In the genomic region with DNA sequence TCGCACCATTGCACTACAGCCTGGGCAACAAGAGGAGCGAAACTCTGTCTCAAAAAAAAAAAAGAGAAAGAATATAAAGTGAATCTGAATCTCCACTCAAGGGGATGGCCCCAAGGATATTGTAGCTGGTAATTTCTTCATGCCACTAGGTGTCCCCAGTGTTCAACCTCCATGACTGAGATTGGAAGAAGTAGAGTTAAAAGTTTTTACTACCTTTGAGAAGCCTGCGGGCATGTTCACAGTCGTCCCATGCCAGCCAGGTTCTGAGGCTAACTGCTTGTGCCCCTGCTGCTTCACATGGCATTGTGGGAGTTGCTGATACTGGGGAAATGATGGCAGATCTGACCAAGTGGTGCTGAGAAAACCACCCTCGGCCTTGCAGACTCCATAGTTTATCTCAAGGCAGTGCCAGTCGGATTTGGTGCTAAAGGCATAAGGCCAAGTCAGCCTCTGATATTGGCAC, we compare ENCODE assay signal across 8 cellular contexts. TPM values are rescaled to one million over a fixed set of nuclear protein-coding genes. Genes with fewer than 3 reads are reported as not detected.
A peak's percentile ranks its signal among the peaks of the same experiment; 100 is the strongest.
DNase-seq lines count a peak whose midpoint lies in the region; ATAC-seq and TF ChIP-seq lines count a peak whose summit lies in the region.

No MANE protein-coding gene starts in this region.

- H3K4me1 ChIP-seq in ovary (ENCODE audit: insufficient read depth) = no peaks in the 10 kb centered on the region
- no peaks in the 10 kb centered on the region for H3K4me1 ChIP-seq in CD8-positive, alpha-beta memory T cell (ENCODE audit: insufficient read depth, low read length)

- no peaks in the 10 kb centered on the region for H3K9me3 Mint-ChIP-seq in CD8-positive, alpha-beta memory T cell

- 36 to 39% (median 37%) methylated on average over 6 of the region's 6 CpGs for WGBS in ovary, 3 donors

- H3K36me3 ChIP-seq in ovary = no peaks in the 10 kb centered on the region
- H3K36me3 ChIP-seq in CD8-positive, alpha-beta memory T cell (ENCODE audit: insufficient read depth, low read length) = peaks cover 11% of the 10 kb centered on the region

- intact Hi-C loops in ovary (cut with DNase I) = loop anchor here in 1 of 4 donors (5.0 kb wide), 1 partner anchor 94 kb away; no protein-coding TSS in a partner anchor

- no peaks in the 10 kb centered on the region for H3K27me3 Mint-ChIP-seq in CD8-positive, alpha-beta memory T cell

- no peak overlapping the region for H3K4me3 ChIP-seq in fibroblast of the aortic adventitia (ENCODE audit: low read depth, low read length)
- no peak overlapping the region for H3K4me3 ChIP-seq in ovary
- no peak overlapping the region for H3K4me3 ChIP-seq in CD8-positive, alpha-beta memory T cell (ENCODE audit: low read length)

- no peaks in the 10 kb centered on the region for H3K4me1 Mint-ChIP-seq in CD8-positive, alpha-beta memory T cell

- POLR2A ChIA-PET in CD8-positive, alpha-beta memory T cell (lab: Charles Lee) = no interaction called here

- TF ChIP-seq CTCF in fibroblast of the aortic adventitia (IDR thresholded peaks at IDR 0.05; ENCODE audit: insufficient read depth, low read length) = peak; percentile 76
- peak; percentile 50 to 57 (median 56) for TF ChIP-seq CTCF in ovary (IDR thresholded peaks at IDR 0.05)

- H3K9me3 ChIP-seq in ovary = no peaks in the 10 kb centered on the region
- H3K9me3 ChIP-seq in CD8-positive, alpha-beta memory T cell (ENCODE audit: low read length) = no peaks in the 10 kb centered on the region

- H3K27ac Mint-ChIP-seq in CD8-positive, alpha-beta memory T cell = peak overlapping the region in 3 of 8 donors; percentile 19 to 29 (median 24)

- peaks cover 10 to 37% (median 12%) of the 10 kb centered on the region in 3 donors for H3K36me3 Mint-ChIP-seq in CD8-positive, alpha-beta memory T cell

- no peak for TF ChIP-seq POLR2A in ovary (IDR thresholded peaks at IDR 0.05)

- H3K4me3 Mint-ChIP-seq in CD8-positive, alpha-beta memory T cell = no peak overlapping the region

- no peaks in the 10 kb centered on the region for H3K27me3 ChIP-seq in ovary
- H3K27me3 ChIP-seq in CD8-positive, alpha-beta memory T cell (ENCODE audit: insufficient read depth, low read length, poor library complexity, severe bottlenecking) = no peaks in the 10 kb centered on the region

- peak; percentile 74 for DNase-seq in DMS 273 (lab: John Stamatoyannopoulos, UW; ENCODE audit: unreplicated experiment)
- no peak for DNase-seq in DMS 273 treated with DMSO at 0.1 percent for 48 hours (lab: John Stamatoyannopoulos, UW)
- peak; percentile 58 for DNase-seq in HuH-7 (ENCODE audit: low spot score)
- DNase-seq in T1000 (lab: John Stamatoyannopoulos, UW) = peak; percentile 24
- peak; percentile 70 for DNase-seq in fibroblast of the aortic adventitia (ENCODE audit: low read depth)
- DNase-seq in ovary = peak in 1 of 5 donors; percentile 54
- no peak for DNase-seq in CD8-positive, alpha-beta memory T cell

- ATAC-seq in HG02970 (IDR thresholded peaks at IDR 0.05; ENCODE audit: low FRiP score, unreplicated experiment) = no peak

- TF ChIP-seq EP300 in ovary (IDR thresholded peaks at IDR 0.05) = no peak

- CTCF ChIA-PET in CD8-positive, alpha-beta memory T cell (lab: Charles Lee) = interaction anchor here (0.6 to 1.9 kb wide), 8 partner anchors 9 to 94 kb away, joined by 3 to 9 read pairs (median 4); a partner anchor contains a TSS

- H3K27ac ChIP-seq in ovary = peak overlapping the region in 1 of 2 donors; percentile 63
- H3K27ac ChIP-seq in CD8-positive, alpha-beta memory T cell (ENCODE audit: low read depth, low read length) = no peak overlapping the region

RNA-seq across cellular contexts. Expression of a gene that starts 10.8 kb away (rescaled TPM):
- total RNA-seq in fibroblast of the aortic adventitia (ENCODE audit: low replicate concordance) = 19.4 and 20.9 TPM in 2 replicates
- total RNA-seq in ovary = 10 to 100 TPM; 16.8 to 37.9 (median 26.4) TPM
- polyA plus RNA-seq in ovary = 10 to 100 TPM; 11.3 to 29.9 TPM
- under 1 TPM; 0.24 to 0.88 TPM for total RNA-seq in CD8-positive, alpha-beta memory T cell
- 0.41 TPM for polyA plus RNA-seq in CD8-positive, alpha-beta memory T cell

RNA-seq across cellular contexts. Expression of a gene that starts 49.0 kb away (rescaled TPM):
- 14.8 and 29.2 TPM in 2 replicates for total RNA-seq in fibroblast of the aortic adventitia (ENCODE audit: low replicate concordance)
- total RNA-seq in ovary = 10 to 100 TPM; 12.9 to 43.8 (median 40.7) TPM
- 10 to 100 TPM; 15.7 to 34.3 TPM for polyA plus RNA-seq in ovary
- 10 to 100 TPM; 65.2 to 71.2 TPM for total RNA-seq in CD8-positive, alpha-beta memory T cell
- polyA plus RNA-seq in CD8-positive, alpha-beta memory T cell = 27.8 TPM

Comparison
In these comparisons a context has a peak if more than half of its experiments do, and no peak if none do; other contexts are left out.
1. DNase-seq: peak in DMS 273 (single experiment), HuH-7 (single experiment), T1000 (single experiment) and fibroblast of the aortic adventitia (single experiment); none in DMS 273 treated with DMSO at 0.1 percent for 48 hours (single experiment) and CD8-positive, alpha-beta memory T cell (0 of 5).
2. RNA of a gene that starts 10.8 kb away (total RNA-seq): 16.8 to 37.9 TPM in ovary and 19.4 to 20.9 TPM in fibroblast of the aortic adventitia; 0.24 to 0.88 TPM in CD8-positive, alpha-beta memory T cell; every median in the first group is over 4 times any median in the second.